Comparison of ENCODE assay signal across 9 cellular contexts in the genomic region with DNA sequence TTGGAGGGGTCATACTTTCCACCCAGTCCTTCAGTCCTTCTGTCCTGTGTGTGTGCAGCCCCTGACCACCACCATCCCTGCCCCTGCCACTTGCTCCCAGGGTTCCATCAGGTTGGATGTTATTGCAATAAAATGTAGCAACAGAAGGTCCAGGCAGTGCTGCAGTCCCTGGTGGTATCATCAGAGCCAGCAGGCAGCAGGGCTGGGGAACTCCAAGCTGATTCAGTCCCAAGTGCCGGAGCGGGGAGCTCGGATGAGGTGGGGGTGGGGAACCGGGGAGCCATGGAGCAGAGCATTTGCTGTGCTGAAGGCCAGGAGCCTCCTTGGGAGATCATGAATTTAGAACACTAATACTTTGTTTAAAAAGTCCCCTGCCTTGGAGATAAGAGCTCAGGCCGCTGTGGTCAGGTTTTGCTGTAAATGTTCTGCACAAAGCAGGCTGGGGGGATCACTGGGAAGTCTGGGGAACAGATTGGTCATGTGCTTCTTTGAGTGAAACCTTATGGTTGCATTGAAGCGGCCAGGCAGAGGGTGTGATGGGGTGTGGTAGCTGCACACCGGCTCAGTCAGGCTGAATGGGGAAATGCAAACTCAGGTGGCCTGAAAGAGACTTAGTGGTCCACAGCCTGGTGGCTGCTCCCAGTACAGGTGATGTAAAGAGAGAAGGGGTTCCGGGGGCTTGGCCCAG.
DNase-seq lines count a peak whose midpoint lies in the region; ATAC-seq and TF ChIP-seq lines count a peak whose summit lies in the region.
"Had no signal": no experiment of that assay in that cellular context is flagged by ENCODE, and none has a peak within 500 bp of the region (broad histone marks: within the 10 kb centered on the region; RNA-seq: fewer than 3 reads in every experiment).

No MANE protein-coding gene starts in this region.

- ATAC-seq in GM18520 (IDR thresholded peaks at IDR 0.05; ENCODE audit: unreplicated experiment) (no peak), GM18502 (IDR thresholded peaks at IDR 0.05; ENCODE audit: poor library complexity, unreplicated experiment) (no peak)

- peak overlapping the region; percentile 62 to 95 (median 77) for H3K4me2 ChIP-seq in BLaER1 treated with 17β-estradiol and CSF1 and Interleukin-3, amounts not matched to agents 10 nM and 100 nM

- no peaks in the 10 kb centered on the region for H3K9me3 ChIP-seq in BLaER1 treated with 17β-estradiol and CSF1 and Interleukin-3, amounts not matched to agents 10 nM and 100 nM (replicated peaks in 1 of 11)
- H3K9me3 ChIP-seq in HUES48 (ENCODE audit: control insufficient read depth, insufficient read depth, low read length) (no peaks in the 10 kb centered on the region), colonic mucosa (no peaks in the 10 kb centered on the region)

- H3K4me1 Mint-ChIP-seq in nephron: peaks cover 76% of the 10 kb centered on the region

- 0 out of 22 replicates have a peak, but pooled peaks cover 0 to 4% (median 0%) of the 10 kb centered on the region in 11 experiments for H3K27me3 ChIP-seq in BLaER1 treated with 17β-estradiol and CSF1 and Interleukin-3, amounts not matched to agents 10 nM and 100 nM
- no peaks in the 10 kb centered on the region for H3K27me3 ChIP-seq in HUES48 (ENCODE audit: control insufficient read depth, insufficient read depth, low read length)
- no peaks in the 10 kb centered on the region for H3K27me3 ChIP-seq in colonic mucosa

- peak overlapping the region in 1 of 3 experiments; percentile 27 for H3K4me3 Mint-ChIP-seq in nephron

- H3K9me3 Mint-ChIP-seq in nephron: no peaks in the 10 kb centered on the region

- no peak overlapping the region for H3K4me3 ChIP-seq in BLaER1 treated with 17β-estradiol and CSF1 and Interleukin-3, amounts not matched to agents 10 nM and 100 nM
- no peak overlapping the region for H3K4me3 ChIP-seq in HUES48 (ENCODE audit: low read depth, low read length)
- no peak overlapping the region for H3K4me3 ChIP-seq in colonic mucosa

- peak overlapping the region; percentile 53 to 88 (median 81) for H3K27ac Mint-ChIP-seq in nephron

- H4K20me1 ChIP-seq in BLaER1 treated with 17β-estradiol and CSF1 and Interleukin-3, amounts not matched to agents 10 nM and 100 nM: peaks cover 0 to 100% (median 0%) of the 10 kb centered on the region in 11 experiments; a peak in 8 of 22 replicates

- peaks cover 83 to 96% (median 85%) of the 10 kb centered on the region in 10 experiments for H3K4me1 ChIP-seq in BLaER1 treated with 17β-estradiol and CSF1 and Interleukin-3, amounts not matched to agents 10 nM and 100 nM
- H3K4me1 ChIP-seq in HUES48 (ENCODE audit: control insufficient read depth, insufficient read depth, low read length) (peaks cover 26% of the 10 kb centered on the region), colonic mucosa (peaks cover 25% of the 10 kb centered on the region)

- H3K36me3 Mint-ChIP-seq in nephron (ENCODE audit: low read depth): no peaks in the 10 kb centered on the region

- H3K27ac ChIP-seq in BLaER1 treated with 17β-estradiol and CSF1 and Interleukin-3, amounts not matched to agents 10 nM and 100 nM: no peak overlapping the region
- H3K27ac ChIP-seq in HUES48 (ENCODE audit: low read depth, low read length) (peak overlapping the region; percentile 53), colonic mucosa (peak overlapping the region; percentile 24)

- H3K36me3 ChIP-seq in BLaER1 treated with 17β-estradiol and CSF1 and Interleukin-3, amounts not matched to agents 10 nM and 100 nM: no peaks in the 10 kb centered on the region
- H3K36me3 ChIP-seq in HUES48 (ENCODE audit: control insufficient read depth, insufficient read depth, low read length) (no peaks in the 10 kb centered on the region), colonic mucosa (no peaks in the 10 kb centered on the region)

- peak; percentile 66 for DNase-seq in colonic mucosa
- no peak for DNase-seq in NCI-H1436 treated with DMSO at 0.1 percent for 48 hours (lab: John Stamatoyannopoulos, UW)
- DNase-seq in COLO829 (ENCODE audit: low spot score): no peak
- DNase-seq: stimulated activated CD4-positive, alpha-beta T cell treated with anti-CD3 and anti-CD28 coated beads, Interleukin-1b, Interleukin-23, amount 100 ng/mL, for 48 hours had no signal

- intact Hi-C loops in colonic mucosa (cut with DNase I): no loop called here

- TF ChIP-seq CTCF in colonic mucosa (IDR thresholded peaks at IDR 0.05): no peak
- no peak for TF ChIP-seq CTCF in nephron (IDR thresholded peaks at IDR 0.05; ENCODE audit: unreplicated experiment in 3 of 3)

- peak overlapping the region in 1 of 11 experiments; percentile 26; a peak in 1 of 22 replicates for H3K9ac ChIP-seq in BLaER1 treated with 17β-estradiol and CSF1 and Interleukin-3, amounts not matched to agents 10 nM and 100 nM
- H3K9ac ChIP-seq in HUES48 (ENCODE audit: low read depth, low read length): no peak overlapping the region
- peak overlapping the region in 1 of 2 donors; percentile 59 for H3K9ac ChIP-seq in colonic mucosa (ENCODE audit: low read depth in 2 of 2, low read length in 2 of 2)

- H3K27me3 Mint-ChIP-seq in nephron (ENCODE audit: low read depth): no peaks in the 10 kb centered on the region

Comparison
In these comparisons a context has a peak if more than half of its experiments do, and no peak if none do; other contexts are left out.
1. H3K27ac ChIP-seq: peak in HUES48 (single experiment) and colonic mucosa (single experiment); none in BLaER1 treated with 17β-estradiol and CSF1 and Interleukin-3, amounts not matched to agents 10 nM and 100 nM (0 of 11).